1 cellular context compared by ENCODE assay signal in the genomic region with DNA sequence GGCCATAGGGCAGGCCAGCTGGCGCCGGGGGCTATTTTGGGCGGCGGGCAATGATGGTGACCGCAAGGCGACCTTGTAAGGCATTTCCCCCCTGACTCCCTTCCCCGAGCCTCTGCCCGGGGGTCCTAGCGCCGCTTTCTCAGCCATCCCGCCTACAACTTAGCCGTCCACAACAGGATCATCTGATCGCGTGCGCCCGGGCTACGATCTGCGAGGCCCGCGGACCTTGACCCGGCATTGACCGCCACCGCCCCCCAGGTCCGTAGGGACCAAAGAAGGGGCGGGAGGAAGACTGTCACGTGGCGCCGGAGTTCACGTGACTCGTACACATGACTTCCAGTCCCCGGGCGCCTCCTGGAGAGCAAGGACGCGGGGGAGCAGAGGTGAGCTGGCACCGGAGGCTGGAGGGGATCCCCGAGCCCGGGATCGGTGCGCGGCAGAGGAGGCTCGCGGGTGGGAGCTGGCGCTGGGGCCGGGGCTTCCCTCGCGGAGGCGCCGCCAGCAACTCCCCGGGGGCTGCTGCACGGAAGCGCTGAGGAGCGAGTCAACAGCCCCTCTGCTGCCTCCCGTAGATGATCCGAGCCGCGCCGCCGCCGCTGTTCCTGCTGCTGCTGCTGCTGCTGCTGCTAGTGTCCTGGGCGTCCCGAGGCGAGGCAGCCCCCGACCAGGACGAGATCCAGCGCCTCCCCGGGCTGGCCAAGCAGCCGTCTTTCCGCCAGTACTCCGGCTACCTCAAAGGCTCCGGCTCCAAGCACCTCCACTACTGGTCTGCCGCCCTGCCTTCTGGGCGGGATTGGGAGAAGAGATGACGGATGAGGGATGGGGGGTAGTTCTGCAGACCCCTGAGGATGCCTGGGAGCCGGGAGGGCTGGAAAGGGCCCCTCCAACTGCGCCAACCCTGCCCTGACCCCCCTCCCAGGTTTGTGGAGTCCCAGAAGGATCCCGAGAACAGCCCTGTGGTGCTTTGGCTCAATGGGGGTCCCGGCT.
TF ChIP-seq lines count a peak whose summit lies in the region.

A gene (plus strand): TSS at position 339 of the 987 bp plus-strand sequence. CDS start 234 bp downstream, at position 573.
A gene with protein sequence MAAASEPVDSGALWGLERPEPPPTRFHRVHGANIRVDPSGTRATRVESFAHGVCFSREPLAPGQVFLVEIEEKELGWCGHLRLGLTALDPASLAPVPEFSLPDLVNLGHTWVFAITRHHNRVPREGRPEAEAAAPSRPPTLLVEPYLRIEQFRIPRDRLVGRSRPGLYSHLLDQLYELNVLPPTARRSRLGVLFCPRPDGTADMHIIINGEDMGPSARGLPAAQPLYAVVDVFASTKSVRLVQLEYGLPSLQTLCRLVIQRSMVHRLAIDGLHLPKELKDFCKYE (minus strand): TSS at position 212 of the 987 bp plus-strand sequence. CDS start 217 bp downstream, outside the sequence.

TF ChIP-seq in HepG2, 621 proteins besides CTCF, POLR2A, EP300 and RAD21 (continued from another document and continues in another):
- TF ChIP-seq, protein P1, sequence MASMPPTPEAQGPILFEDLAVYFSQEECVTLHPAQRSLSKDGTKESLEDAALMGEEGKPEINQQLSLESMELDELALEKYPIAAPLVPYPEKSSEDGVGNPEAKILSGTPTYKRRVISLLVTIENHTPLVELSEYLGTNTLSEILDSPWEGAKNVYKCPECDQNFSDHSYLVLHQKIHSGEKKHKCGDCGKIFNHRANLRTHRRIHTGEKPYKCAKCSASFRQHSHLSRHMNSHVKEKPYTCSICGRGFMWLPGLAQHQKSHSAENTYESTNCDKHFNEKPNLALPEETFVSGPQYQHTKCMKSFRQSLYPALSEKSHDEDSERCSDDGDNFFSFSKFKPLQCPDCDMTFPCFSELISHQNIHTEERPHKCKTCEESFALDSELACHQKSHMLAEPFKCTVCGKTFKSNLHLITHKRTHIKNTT (CRISPR knock-in tag; IDR thresholded peaks at IDR 0.05) = no peak
- TF ChIP-seq MTA1 (CRISPR knock-in tag; IDR thresholded peaks at IDR 0.05; ENCODE audit: borderline replicate concordance) (peak; percentile 99), KAT2B (IDR thresholded peaks at IDR 0.05; ENCODE audit: borderline replicate concordance, low read depth, low read length) (no peak), ZNF792 (CRISPR knock-in tag; IDR thresholded peaks at IDR 0.05) (peak; percentile 100), MEF2D (CRISPR knock-in tag; IDR thresholded peaks at IDR 0.05) (peak; percentile 98), KDM6A (CRISPR knock-in tag; IDR thresholded peaks at IDR 0.05; ENCODE audit: low read depth) (peak; percentile 91), BHLHE40 (IDR thresholded peaks at IDR 0.05; ENCODE audit: low read length) (peak; percentile 98), MAZ (IDR thresholded peaks at IDR 0.05; ENCODE audit: borderline replicate concordance, low read depth, low read length) (peak; percentile 80), MAZ (CRISPR knock-in tag; IDR thresholded peaks at IDR 0.05; ENCODE audit: low read depth) (peak; percentile 100), TEAD2 (CRISPR knock-in tag; IDR thresholded peaks at IDR 0.05) (peak; percentile 89; the same call in 1 of the 2 replicates), NFIB (CRISPR knock-in tag; IDR thresholded peaks at IDR 0.05; ENCODE audit: borderline replicate concordance) (no peak; the same call in 1 of the 2 replicates), ZNF768 (CRISPR knock-in tag; IDR thresholded peaks at IDR 0.05) (peak; percentile 78), WIZ (CRISPR knock-in tag; IDR thresholded peaks at IDR 0.05) (peak; percentile 91), ZNF20 (CRISPR knock-in tag; IDR thresholded peaks at IDR 0.05) (peak; percentile 94), HDAC6 (IDR thresholded peaks at IDR 0.05; ENCODE audit: low read depth, low read length) (no peak), ZNF878 (CRISPR knock-in tag; IDR thresholded peaks at IDR 0.05) (peak; percentile 100), ZNF138 (CRISPR knock-in tag; IDR thresholded peaks at IDR 0.05; ENCODE audit: low read depth) (peak; percentile 97)
- TF ChIP-seq, protein P2, sequence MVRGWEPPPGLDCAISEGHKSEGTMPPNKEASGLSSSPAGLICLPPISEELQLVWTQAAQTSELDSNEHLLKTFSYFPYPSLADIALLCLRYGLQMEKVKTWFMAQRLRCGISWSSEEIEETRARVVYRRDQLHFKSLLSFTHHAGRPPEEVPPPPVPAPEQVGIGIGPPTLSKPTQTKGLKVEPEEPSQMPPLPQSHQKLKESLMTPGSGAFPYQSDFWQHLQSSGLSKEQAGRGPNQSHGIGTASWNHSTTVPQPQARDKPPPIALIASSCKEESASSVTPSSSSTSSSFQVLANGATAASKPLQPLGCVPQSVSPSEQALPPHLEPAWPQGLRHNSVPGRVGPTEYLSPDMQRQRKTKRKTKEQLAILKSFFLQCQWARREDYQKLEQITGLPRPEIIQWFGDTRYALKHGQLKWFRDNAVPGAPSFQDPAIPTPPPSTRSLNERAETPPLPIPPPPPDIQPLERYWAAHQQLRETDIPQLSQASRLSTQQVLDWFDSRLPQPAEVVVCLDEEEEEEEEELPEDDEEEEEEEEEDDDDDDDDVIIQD (CRISPR knock-in tag; IDR thresholded peaks at IDR 0.05; ENCODE audit: low read depth) = peak; percentile 83; the same call in 1 of the 2 replicates
- TF ChIP-seq, protein P3, sequence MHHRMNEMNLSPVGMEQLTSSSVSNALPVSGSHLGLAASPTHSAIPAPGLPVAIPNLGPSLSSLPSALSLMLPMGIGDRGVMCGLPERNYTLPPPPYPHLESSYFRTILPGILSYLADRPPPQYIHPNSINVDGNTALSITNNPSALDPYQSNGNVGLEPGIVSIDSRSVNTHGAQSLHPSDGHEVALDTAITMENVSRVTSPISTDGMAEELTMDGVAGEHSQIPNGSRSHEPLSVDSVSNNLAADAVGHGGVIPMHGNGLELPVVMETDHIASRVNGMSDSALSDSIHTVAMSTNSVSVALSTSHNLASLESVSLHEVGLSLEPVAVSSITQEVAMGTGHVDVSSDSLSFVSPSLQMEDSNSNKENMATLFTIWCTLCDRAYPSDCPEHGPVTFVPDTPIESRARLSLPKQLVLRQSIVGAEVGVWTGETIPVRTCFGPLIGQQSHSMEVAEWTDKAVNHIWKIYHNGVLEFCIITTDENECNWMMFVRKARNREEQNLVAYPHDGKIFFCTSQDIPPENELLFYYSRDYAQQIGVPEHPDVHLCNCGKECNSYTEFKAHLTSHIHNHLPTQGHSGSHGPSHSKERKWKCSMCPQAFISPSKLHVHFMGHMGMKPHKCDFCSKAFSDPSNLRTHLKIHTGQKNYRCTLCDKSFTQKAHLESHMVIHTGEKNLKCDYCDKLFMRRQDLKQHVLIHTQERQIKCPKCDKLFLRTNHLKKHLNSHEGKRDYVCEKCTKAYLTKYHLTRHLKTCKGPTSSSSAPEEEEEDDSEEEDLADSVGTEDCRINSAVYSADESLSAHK (CRISPR knock-in tag; IDR thresholded peaks at IDR 0.05; ENCODE audit: borderline replicate concordance) = peak; percentile 26; the same call in 1 of the 2 replicates
- TF ChIP-seq, protein P4, sequence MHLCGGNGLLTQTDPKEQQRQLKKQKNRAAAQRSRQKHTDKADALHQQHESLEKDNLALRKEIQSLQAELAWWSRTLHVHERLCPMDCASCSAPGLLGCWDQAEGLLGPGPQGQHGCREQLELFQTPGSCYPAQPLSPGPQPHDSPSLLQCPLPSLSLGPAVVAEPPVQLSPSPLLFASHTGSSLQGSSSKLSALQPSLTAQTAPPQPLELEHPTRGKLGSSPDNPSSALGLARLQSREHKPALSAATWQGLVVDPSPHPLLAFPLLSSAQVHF (CRISPR knock-in tag; IDR thresholded peaks at IDR 0.05) = peak; percentile 98
- TF ChIP-seq, protein P5, sequence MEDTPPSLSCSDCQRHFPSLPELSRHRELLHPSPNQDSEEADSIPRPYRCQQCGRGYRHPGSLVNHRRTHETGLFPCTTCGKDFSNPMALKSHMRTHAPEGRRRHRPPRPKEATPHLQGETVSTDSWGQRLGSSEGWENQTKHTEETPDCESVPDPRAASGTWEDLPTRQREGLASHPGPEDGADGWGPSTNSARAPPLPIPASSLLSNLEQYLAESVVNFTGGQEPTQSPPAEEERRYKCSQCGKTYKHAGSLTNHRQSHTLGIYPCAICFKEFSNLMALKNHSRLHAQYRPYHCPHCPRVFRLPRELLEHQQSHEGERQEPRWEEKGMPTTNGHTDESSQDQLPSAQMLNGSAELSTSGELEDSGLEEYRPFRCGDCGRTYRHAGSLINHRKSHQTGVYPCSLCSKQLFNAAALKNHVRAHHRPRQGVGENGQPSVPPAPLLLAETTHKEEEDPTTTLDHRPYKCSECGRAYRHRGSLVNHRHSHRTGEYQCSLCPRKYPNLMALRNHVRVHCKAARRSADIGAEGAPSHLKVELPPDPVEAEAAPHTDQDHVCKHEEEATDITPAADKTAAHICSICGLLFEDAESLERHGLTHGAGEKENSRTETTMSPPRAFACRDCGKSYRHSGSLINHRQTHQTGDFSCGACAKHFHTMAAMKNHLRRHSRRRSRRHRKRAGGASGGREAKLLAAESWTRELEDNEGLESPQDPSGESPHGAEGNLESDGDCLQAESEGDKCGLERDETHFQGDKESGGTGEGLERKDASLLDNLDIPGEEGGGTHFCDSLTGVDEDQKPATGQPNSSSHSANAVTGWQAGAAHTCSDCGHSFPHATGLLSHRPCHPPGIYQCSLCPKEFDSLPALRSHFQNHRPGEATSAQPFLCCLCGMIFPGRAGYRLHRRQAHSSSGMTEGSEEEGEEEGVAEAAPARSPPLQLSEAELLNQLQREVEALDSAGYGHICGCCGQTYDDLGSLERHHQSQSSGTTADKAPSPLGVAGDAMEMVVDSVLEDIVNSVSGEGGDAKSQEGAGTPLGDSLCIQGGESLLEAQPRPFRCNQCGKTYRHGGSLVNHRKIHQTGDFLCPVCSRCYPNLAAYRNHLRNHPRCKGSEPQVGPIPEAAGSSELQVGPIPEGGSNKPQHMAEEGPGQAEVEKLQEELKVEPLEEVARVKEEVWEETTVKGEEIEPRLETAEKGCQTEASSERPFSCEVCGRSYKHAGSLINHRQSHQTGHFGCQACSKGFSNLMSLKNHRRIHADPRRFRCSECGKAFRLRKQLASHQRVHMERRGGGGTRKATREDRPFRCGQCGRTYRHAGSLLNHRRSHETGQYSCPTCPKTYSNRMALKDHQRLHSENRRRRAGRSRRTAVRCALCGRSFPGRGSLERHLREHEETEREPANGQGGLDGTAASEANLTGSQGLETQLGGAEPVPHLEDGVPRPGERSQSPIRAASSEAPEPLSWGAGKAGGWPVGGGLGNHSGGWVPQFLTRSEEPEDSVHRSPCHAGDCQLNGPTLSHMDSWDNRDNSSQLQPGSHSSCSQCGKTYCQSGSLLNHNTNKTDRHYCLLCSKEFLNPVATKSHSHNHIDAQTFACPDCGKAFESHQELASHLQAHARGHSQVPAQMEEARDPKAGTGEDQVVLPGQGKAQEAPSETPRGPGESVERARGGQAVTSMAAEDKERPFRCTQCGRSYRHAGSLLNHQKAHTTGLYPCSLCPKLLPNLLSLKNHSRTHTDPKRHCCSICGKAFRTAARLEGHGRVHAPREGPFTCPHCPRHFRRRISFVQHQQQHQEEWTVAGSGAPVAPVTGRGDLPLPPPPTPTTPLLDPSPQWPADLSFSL (CRISPR knock-in tag; IDR thresholded peaks at IDR 0.05) = peak; percentile 68; the same call in 1 of the 2 replicates
- TF ChIP-seq, protein P6, sequence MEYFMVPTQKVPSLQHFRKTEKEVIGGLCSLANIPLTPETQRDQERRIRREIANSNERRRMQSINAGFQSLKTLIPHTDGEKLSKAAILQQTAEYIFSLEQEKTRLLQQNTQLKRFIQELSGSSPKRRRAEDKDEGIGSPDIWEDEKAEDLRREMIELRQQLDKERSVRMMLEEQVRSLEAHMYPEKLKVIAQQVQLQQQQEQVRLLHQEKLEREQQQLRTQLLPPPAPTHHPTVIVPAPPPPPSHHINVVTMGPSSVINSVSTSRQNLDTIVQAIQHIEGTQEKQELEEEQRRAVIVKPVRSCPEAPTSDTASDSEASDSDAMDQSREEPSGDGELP (IDR thresholded peaks at IDR 0.05; ENCODE audit: borderline replicate concordance, low read depth) = peak; percentile 88; the same call in 1 of the 2 replicates
- TF ChIP-seq, protein P7, sequence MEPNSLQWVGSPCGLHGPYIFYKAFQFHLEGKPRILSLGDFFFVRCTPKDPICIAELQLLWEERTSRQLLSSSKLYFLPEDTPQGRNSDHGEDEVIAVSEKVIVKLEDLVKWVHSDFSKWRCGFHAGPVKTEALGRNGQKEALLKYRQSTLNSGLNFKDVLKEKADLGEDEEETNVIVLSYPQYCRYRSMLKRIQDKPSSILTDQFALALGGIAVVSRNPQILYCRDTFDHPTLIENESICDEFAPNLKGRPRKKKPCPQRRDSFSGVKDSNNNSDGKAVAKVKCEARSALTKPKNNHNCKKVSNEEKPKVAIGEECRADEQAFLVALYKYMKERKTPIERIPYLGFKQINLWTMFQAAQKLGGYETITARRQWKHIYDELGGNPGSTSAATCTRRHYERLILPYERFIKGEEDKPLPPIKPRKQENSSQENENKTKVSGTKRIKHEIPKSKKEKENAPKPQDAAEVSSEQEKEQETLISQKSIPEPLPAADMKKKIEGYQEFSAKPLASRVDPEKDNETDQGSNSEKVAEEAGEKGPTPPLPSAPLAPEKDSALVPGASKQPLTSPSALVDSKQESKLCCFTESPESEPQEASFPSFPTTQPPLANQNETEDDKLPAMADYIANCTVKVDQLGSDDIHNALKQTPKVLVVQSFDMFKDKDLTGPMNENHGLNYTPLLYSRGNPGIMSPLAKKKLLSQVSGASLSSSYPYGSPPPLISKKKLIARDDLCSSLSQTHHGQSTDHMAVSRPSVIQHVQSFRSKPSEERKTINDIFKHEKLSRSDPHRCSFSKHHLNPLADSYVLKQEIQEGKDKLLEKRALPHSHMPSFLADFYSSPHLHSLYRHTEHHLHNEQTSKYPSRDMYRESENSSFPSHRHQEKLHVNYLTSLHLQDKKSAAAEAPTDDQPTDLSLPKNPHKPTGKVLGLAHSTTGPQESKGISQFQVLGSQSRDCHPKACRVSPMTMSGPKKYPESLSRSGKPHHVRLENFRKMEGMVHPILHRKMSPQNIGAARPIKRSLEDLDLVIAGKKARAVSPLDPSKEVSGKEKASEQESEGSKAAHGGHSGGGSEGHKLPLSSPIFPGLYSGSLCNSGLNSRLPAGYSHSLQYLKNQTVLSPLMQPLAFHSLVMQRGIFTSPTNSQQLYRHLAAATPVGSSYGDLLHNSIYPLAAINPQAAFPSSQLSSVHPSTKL (CRISPR knock-in tag; IDR thresholded peaks at IDR 0.05) = peak; percentile 97
- TF ChIP-seq, protein P8, sequence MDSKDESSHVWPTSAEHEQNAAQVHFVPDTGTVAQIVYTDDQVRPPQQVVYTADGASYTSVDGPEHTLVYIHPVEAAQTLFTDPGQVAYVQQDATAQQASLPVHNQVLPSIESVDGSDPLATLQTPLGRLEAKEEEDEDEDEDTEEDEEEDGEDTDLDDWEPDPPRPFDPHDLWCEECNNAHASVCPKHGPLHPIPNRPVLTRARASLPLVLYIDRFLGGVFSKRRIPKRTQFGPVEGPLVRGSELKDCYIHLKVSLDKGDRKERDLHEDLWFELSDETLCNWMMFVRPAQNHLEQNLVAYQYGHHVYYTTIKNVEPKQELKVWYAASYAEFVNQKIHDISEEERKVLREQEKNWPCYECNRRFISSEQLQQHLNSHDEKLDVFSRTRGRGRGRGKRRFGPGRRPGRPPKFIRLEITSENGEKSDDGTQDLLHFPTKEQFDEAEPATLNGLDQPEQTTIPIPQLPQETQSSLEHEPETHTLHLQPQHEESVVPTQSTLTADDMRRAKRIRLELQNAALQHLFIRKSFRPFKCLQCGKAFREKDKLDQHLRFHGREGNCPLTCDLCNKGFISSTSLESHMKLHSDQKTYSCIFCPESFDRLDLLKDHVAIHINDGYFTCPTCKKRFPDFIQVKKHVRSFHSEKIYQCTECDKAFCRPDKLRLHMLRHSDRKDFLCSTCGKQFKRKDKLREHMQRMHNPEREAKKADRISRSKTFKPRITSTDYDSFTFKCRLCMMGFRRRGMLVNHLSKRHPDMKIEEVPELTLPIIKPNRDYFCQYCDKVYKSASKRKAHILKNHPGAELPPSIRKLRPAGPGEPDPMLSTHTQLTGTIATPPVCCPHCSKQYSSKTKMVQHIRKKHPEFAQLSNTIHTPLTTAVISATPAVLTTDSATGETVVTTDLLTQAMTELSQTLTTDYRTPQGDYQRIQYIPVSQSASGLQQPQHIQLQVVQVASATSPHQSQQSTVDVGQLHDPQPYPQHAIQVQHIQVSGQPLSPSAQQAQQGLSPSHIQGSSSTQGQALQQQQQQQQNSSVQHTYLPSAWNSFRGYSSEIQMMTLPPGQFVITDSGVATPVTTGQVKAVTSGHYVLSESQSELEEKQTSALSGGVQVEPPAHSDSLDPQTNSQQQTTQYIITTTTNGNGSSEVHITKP (CRISPR knock-in tag; IDR thresholded peaks at IDR 0.05; ENCODE audit: low read depth) = peak; percentile 94
